ENCODE assay signal across 32 cellular contexts in genomic region chr10:125444790-125445189, GRCh38.
"Had no signal": no experiment of that assay in that cellular context is flagged by ENCODE, and none has a peak within 500 bp of the region (broad histone marks: within the 10 kb centered on the region; RNA-seq: fewer than 3 reads in every experiment).

No MANE protein-coding gene starts in this region.

- H3K4me3 Mint-ChIP-seq: activated CD8-positive, alpha-beta T cell treated with anti-CD3 and anti-CD28 coated beads for 36 hours; activated naive CD4-positive, alpha-beta T cell treated with anti-CD3 and anti-CD28 coated beads for 36 hours; activated naive CD4-positive, alpha-beta T cell treated with anti-CD3 and anti-CD28 coated beads, Interleukin-2, amount 50 U/mL, for 24 hours; activated naive CD8-positive, alpha-beta T cell treated with anti-CD3 and anti-CD28 coated beads for 36 hours; activated naive CD8-positive, alpha-beta T cell treated with anti-CD3 and anti-CD28 coated beads, Interleukin-2, amount 50 U/mL, for 24 hours; activated T-cell treated with anti-CD3 and anti-CD28 coated beads, Interleukin-2, amount 50 U/mL, for 4 hours; activated T-helper 17 cell treated with anti-CD3 and anti-CD28 coated beads, Interleukin-2, amount 50 U/mL, for 72 hours; brain; central memory CD8-positive, alpha-beta T cell; dendritic cell treated with granulocyte-macrophage colony-stimulating factor and Interleukin-4, amounts not matched to agents 40 ng/mL and 50 ng/mL, for 4 days; effector memory CD8-positive, alpha-beta T cell; T-helper 17 cell; T-helper 2 cell treated with Interferon-gamma antibody and Interleukin-4, amounts not matched to agents 5 μg/mL and 100 μg/mL, for 36 hours had no signal

- H3K9me3 ChIP-seq: adrenal gland, breast epithelium, esophagus squamous epithelium, gastroesophageal sphincter had no signal

- ATAC-seq: activated CD4-positive, CD25-positive, alpha-beta regulatory T cell treated with anti-CD3 and anti-CD28 coated beads, Interleukin-2, amount 50 U/mL, for 24 hours; activated CD8-positive, alpha-beta T cell treated with anti-CD3 and anti-CD28 coated beads for 36 hours; activated naive CD8-positive, alpha-beta T cell treated with anti-CD3 and anti-CD28 coated beads, Interleukin-2, amount 50 U/mL, for 24 hours; activated T-cell treated with anti-CD3 and anti-CD28 coated beads, Interleukin-2, amount 50 U/mL, for 4 hours; activated T-helper 17 cell treated with anti-CD3 and anti-CD28 coated beads, Interleukin-2, amount 50 U/mL, for 72 hours; effector memory CD8-positive, alpha-beta T cell; gastroesophageal sphincter; T-helper 17 cell had no signal

- H3K27me3 ChIP-seq: adrenal gland, breast epithelium, cardiac muscle cell, esophagus squamous epithelium, gastroesophageal sphincter had no signal

- H3K27me3 Mint-ChIP-seq: activated CD8-positive, alpha-beta T cell treated with anti-CD3 and anti-CD28 coated beads for 36 hours; activated naive CD4-positive, alpha-beta T cell treated with anti-CD3 and anti-CD28 coated beads, Interleukin-2, amount 50 U/mL, for 24 hours; activated naive CD8-positive, alpha-beta T cell treated with anti-CD3 and anti-CD28 coated beads for 36 hours; activated naive CD8-positive, alpha-beta T cell treated with anti-CD3 and anti-CD28 coated beads, Interleukin-2, amount 50 U/mL, for 24 hours; dendritic cell treated with granulocyte-macrophage colony-stimulating factor and Interleukin-4, amounts not matched to agents 40 ng/mL and 50 ng/mL, for 4 days; T-helper 17 cell had no signal

- H3K4me1 Mint-ChIP-seq: activated naive CD4-positive, alpha-beta T cell treated with anti-CD3 and anti-CD28 coated beads, Interleukin-2, amount 50 U/mL, for 24 hours; activated naive CD8-positive, alpha-beta T cell treated with anti-CD3 and anti-CD28 coated beads for 36 hours; activated naive CD8-positive, alpha-beta T cell treated with anti-CD3 and anti-CD28 coated beads, Interleukin-2, amount 50 U/mL, for 24 hours; activated T-helper 17 cell treated with anti-CD3 and anti-CD28 coated beads, Interleukin-2, amount 50 U/mL, for 72 hours; brain; central memory CD8-positive, alpha-beta T cell; T-helper 17 cell had no signal

- H3K27ac ChIP-seq: adrenal gland, breast epithelium, cardiac muscle cell, coronary artery, dorsolateral prefrontal cortex, epithelial cell of prostate, esophagus squamous epithelium had no signal

- H3K36me3 ChIP-seq: adrenal gland, breast epithelium, cardiac muscle cell, esophagus squamous epithelium, gastroesophageal sphincter had no signal

- H3K4me3 ChIP-seq: adrenal gland, breast epithelium, cardiac muscle cell, coronary artery, dorsolateral prefrontal cortex, esophagus squamous epithelium, gastroesophageal sphincter had no signal

- H3K27ac Mint-ChIP-seq: activated CD8-positive, alpha-beta T cell treated with anti-CD3 and anti-CD28 coated beads for 36 hours; activated naive CD4-positive, alpha-beta T cell treated with anti-CD3 and anti-CD28 coated beads for 36 hours; activated naive CD4-positive, alpha-beta T cell treated with anti-CD3 and anti-CD28 coated beads, Interleukin-2, amount 50 U/mL, for 24 hours; activated naive CD8-positive, alpha-beta T cell treated with anti-CD3 and anti-CD28 coated beads for 36 hours; activated naive CD8-positive, alpha-beta T cell treated with anti-CD3 and anti-CD28 coated beads, Interleukin-2, amount 50 U/mL, for 24 hours; activated T-helper 17 cell treated with anti-CD3 and anti-CD28 coated beads, Interleukin-2, amount 50 U/mL, for 72 hours; brain; dendritic cell treated with granulocyte-macrophage colony-stimulating factor and Interleukin-4, amounts not matched to agents 40 ng/mL and 50 ng/mL, for 4 days; effector memory CD8-positive, alpha-beta T cell; T-helper 17 cell; T-helper 2 cell treated with Interferon-gamma antibody and Interleukin-4, amounts not matched to agents 5 μg/mL and 100 μg/mL, for 36 hours had no signal

- DNase-seq: activated CD4-positive, alpha-beta T cell treated with anti-CD3 and anti-CD28 coated beads for 48 hours; activated CD4-positive, alpha-beta T cell treated with anti-CD3 and anti-CD28 coated beads, Interleukin-2, amount 50 U/mL, for 1 hour; activated CD4-positive, alpha-beta T cell treated with anti-CD3 and anti-CD28 coated beads, Interleukin-2, amount 50 U/mL, for 48 hours; activated CD8-positive, alpha-beta memory T cell treated with anti-CD3 and anti-CD28 coated beads for 24 hours; activated CD8-positive, alpha-beta T cell treated with anti-CD3 and anti-CD28 coated beads for 36 hours; activated effector memory CD4-positive, alpha-beta T cell treated with Interleukin-2 at 50 U/mL for 16 hours; activated gamma-delta T cell treated with Interleukin-2 at 50 U/mL for 16 hours; activated naive CD4-positive, alpha-beta T cell treated with anti-CD3 and anti-CD28 coated beads for 36 hours; activated naive CD8-positive, alpha-beta T cell treated with anti-CD3 and anti-CD28 coated beads for 36 hours; activated naive CD8-positive, alpha-beta T cell treated with anti-CD3 and anti-CD28 coated beads, Interleukin-2, amount 50 U/mL, for 24 hours; activated T-cell treated with anti-CD3 and anti-CD28 coated beads, Interleukin-2, amount 50 U/mL, for 4 hours; adrenal gland; amygdala; aorta; dorsolateral prefrontal cortex; effector memory CD8-positive, alpha-beta T cell; esophagus squamous epithelium; foreskin melanocyte; T-helper 1 cell; T-helper 17 cell had no signal

- H3K9me3 Mint-ChIP-seq: activated CD8-positive, alpha-beta T cell treated with anti-CD3 and anti-CD28 coated beads for 36 hours; activated naive CD4-positive, alpha-beta T cell treated with anti-CD3 and anti-CD28 coated beads for 36 hours; activated naive CD4-positive, alpha-beta T cell treated with anti-CD3 and anti-CD28 coated beads, Interleukin-2, amount 50 U/mL, for 24 hours; activated naive CD8-positive, alpha-beta T cell treated with anti-CD3 and anti-CD28 coated beads for 36 hours; activated naive CD8-positive, alpha-beta T cell treated with anti-CD3 and anti-CD28 coated beads, Interleukin-2, amount 50 U/mL, for 24 hours; activated T-cell treated with anti-CD3 and anti-CD28 coated beads, Interleukin-2, amount 50 U/mL, for 4 hours; activated T-helper 17 cell treated with anti-CD3 and anti-CD28 coated beads, Interleukin-2, amount 50 U/mL, for 72 hours; brain; central memory CD8-positive, alpha-beta T cell; dendritic cell treated with granulocyte-macrophage colony-stimulating factor and Interleukin-4, amounts not matched to agents 40 ng/mL and 50 ng/mL, for 4 days; T-helper 2 cell treated with Interferon-gamma antibody and Interleukin-4, amounts not matched to agents 5 μg/mL and 100 μg/mL, for 36 hours had no signal

- H3K36me3 Mint-ChIP-seq: activated naive CD4-positive, alpha-beta T cell treated with anti-CD3 and anti-CD28 coated beads, Interleukin-2, amount 50 U/mL, for 24 hours; activated naive CD8-positive, alpha-beta T cell treated with anti-CD3 and anti-CD28 coated beads for 36 hours; brain had no signal

- H3K4me1 ChIP-seq: adrenal gland, breast epithelium, esophagus squamous epithelium had no signal
